8 cellular contexts compared by ENCODE assay signal in genomic region chr10:71694567-71694968, GRCh38. TPM values are rescaled to one million over a fixed set of nuclear protein-coding genes. Genes with fewer than 3 reads are reported as not detected.
DNase-seq lines count a peak whose midpoint lies in the region; ATAC-seq and TF ChIP-seq lines count a peak whose summit lies in the region.

No MANE protein-coding gene starts in this region.

- H3K9me3 Mint-ChIP-seq in CD8-positive, alpha-beta memory T cell = peaks cover 0 to 3% (median 0%) of the 10 kb centered on the region in 5 donors
- no peaks in the 10 kb centered on the region for H3K9me3 Mint-ChIP-seq in activated CD4-positive, alpha-beta memory T cell treated with anti-CD3 and anti-CD28 coated beads, Interleukin-2, amount 10 ng/mL, durations not matched to agents 7 days and 5 days

- H3K4me1 ChIP-seq in CD8-positive, alpha-beta memory T cell (ENCODE audit: insufficient read depth, low read length) = peaks cover 54% of the 10 kb centered on the region
- H3K4me1 ChIP-seq in lower lobe of right lung = peaks cover 45% of the 10 kb centered on the region

- peak in 4 of 5 donors; percentile 20 to 57 (median 38) for DNase-seq in CD8-positive, alpha-beta memory T cell
- DNase-seq in activated CD4-positive, alpha-beta memory T cell treated with anti-CD3 and anti-CD28 coated beads, Interleukin-2, amount 10 ng/mL, durations not matched to agents 7 days and 5 days = peak; percentile 59
- DNase-seq in lower lobe of right lung (peak; percentile 72), NCI-H345 treated with DMSO at 0.1 percent for 48 hours (lab: John Stamatoyannopoulos, UW; ENCODE audit: unreplicated experiment) (no peak), ecto neural progenitor cell (ENCODE audit: low spot score) (no peak), SHP77 (lab: John Stamatoyannopoulos, UW) (no peak)

- H3K4me3 Mint-ChIP-seq in CD8-positive, alpha-beta memory T cell = peak overlapping the region; percentile 38 to 85 (median 69)
- no peak overlapping the region for H3K4me3 Mint-ChIP-seq in activated CD4-positive, alpha-beta memory T cell treated with anti-CD3 and anti-CD28 coated beads, Interleukin-2, amount 10 ng/mL, durations not matched to agents 7 days and 5 days

- H3K27me3 ChIP-seq in CD8-positive, alpha-beta memory T cell (ENCODE audit: insufficient read depth, low read length, poor library complexity, severe bottlenecking) = no peaks in the 10 kb centered on the region
- H3K27me3 ChIP-seq in lower lobe of right lung (ENCODE audit: low read depth) = no peaks in the 10 kb centered on the region

- H3K4me1 Mint-ChIP-seq in CD8-positive, alpha-beta memory T cell = peaks cover 44 to 59% (median 52%) of the 10 kb centered on the region in 3 donors
- H3K4me1 Mint-ChIP-seq in activated CD4-positive, alpha-beta memory T cell treated with anti-CD3 and anti-CD28 coated beads, Interleukin-2, amount 10 ng/mL, durations not matched to agents 7 days and 5 days = peaks cover 52% of the 10 kb centered on the region

- TF ChIP-seq CTCF in lower lobe of right lung (IDR thresholded peaks at IDR 0.05) = no peak

- H3K36me3 Mint-ChIP-seq in CD8-positive, alpha-beta memory T cell = no peaks in the 10 kb centered on the region
- no peaks in the 10 kb centered on the region for H3K36me3 Mint-ChIP-seq in activated CD4-positive, alpha-beta memory T cell treated with anti-CD3 and anti-CD28 coated beads, Interleukin-2, amount 10 ng/mL, durations not matched to agents 7 days and 5 days (ENCODE audit: low read depth)

- no peaks in the 10 kb centered on the region for H3K9me3 ChIP-seq in CD8-positive, alpha-beta memory T cell (ENCODE audit: low read length)
- H3K9me3 ChIP-seq in lower lobe of right lung = no peaks in the 10 kb centered on the region

- peak overlapping the region; percentile 61 to 96 (median 85) for H3K27ac Mint-ChIP-seq in CD8-positive, alpha-beta memory T cell
- peak overlapping the region; percentile 54 for H3K27ac Mint-ChIP-seq in activated CD4-positive, alpha-beta memory T cell treated with anti-CD3 and anti-CD28 coated beads, Interleukin-2, amount 10 ng/mL, durations not matched to agents 7 days and 5 days

- H3K27me3 Mint-ChIP-seq in CD8-positive, alpha-beta memory T cell = no peaks in the 10 kb centered on the region
- no peaks in the 10 kb centered on the region for H3K27me3 Mint-ChIP-seq in activated CD4-positive, alpha-beta memory T cell treated with anti-CD3 and anti-CD28 coated beads, Interleukin-2, amount 10 ng/mL, durations not matched to agents 7 days and 5 days

- CTCF ChIA-PET in CD8-positive, alpha-beta memory T cell (lab: Charles Lee) = interaction anchor here (0.8 to 9.6 kb wide), 11 partner anchors 8 to 202 kb away, joined by 3 to 160 read pairs (median 3); partner anchors contain the start of gene VSIR
- CTCF ChIA-PET in activated CD4-positive, alpha-beta memory T cell treated with anti-CD3 and anti-CD28 coated beads, Interleukin-2, amount 10 ng/mL, durations not matched to agents 7 days and 5 days (lab: Charles Lee) = interaction anchor here (0.8 to 10.0 kb wide), 13 partner anchors 15 to 311 kb away, joined by 3 to 160 read pairs (median 5); partner anchors contain the start of gene VSIR

- H3K4me3 ChIP-seq in CD8-positive, alpha-beta memory T cell (ENCODE audit: low read length) = peak overlapping the region; percentile 55
- no peak overlapping the region for H3K4me3 ChIP-seq in lower lobe of right lung

- H3K36me3 ChIP-seq in CD8-positive, alpha-beta memory T cell (ENCODE audit: insufficient read depth, low read length) = no peaks in the 10 kb centered on the region
- no peaks in the 10 kb centered on the region for H3K36me3 ChIP-seq in lower lobe of right lung

- no peak overlapping the region for H3K27ac ChIP-seq in CD8-positive, alpha-beta memory T cell (ENCODE audit: low read depth, low read length)
- H3K27ac ChIP-seq in lower lobe of right lung = peak overlapping the region; percentile 75

- intact Hi-C loops in lower lobe of right lung (cut with DNase I) = no loop called here

- ATAC-seq in GM19463 (IDR thresholded peaks at IDR 0.05; ENCODE audit: unreplicated experiment) (peak; percentile 81), HG03442 (IDR thresholded peaks at IDR 0.05; ENCODE audit: unreplicated experiment) (peak; percentile 85), lower lobe of right lung (peak; percentile 78 to 84)

- POLR2A ChIA-PET in CD8-positive, alpha-beta memory T cell (lab: Charles Lee) = interaction anchor here (1.2 to 1.7 kb wide), 3 partner anchors 18 to 79 kb away, joined by 3 to 6 read pairs (median 3); partner anchors contain the start of gene VSIR
- POLR2A ChIA-PET in activated CD4-positive, alpha-beta memory T cell treated with anti-CD3 and anti-CD28 coated beads, Interleukin-2, amount 10 ng/mL, durations not matched to agents 7 days and 5 days (lab: Charles Lee) = interaction anchor here (0.9 to 7.6 kb wide), 7 partner anchors 13 to 374 kb away, joined by 3 to 57 read pairs (median 4); partner anchors contain the start of gene VSIR

RNA-seq across cellular contexts. Expression of gene C10orf105, which starts 25.0 kb away (rescaled TPM):
- under 1 TPM; 0.04 to 0.11 TPM for total RNA-seq in CD8-positive, alpha-beta memory T cell
- polyA plus RNA-seq in CD8-positive, alpha-beta memory T cell = 0.23 TPM
- under 1 TPM; 0.25 to 0.33 TPM for total RNA-seq in activated CD4-positive, alpha-beta memory T cell treated with anti-CD3 and anti-CD28 coated beads, Interleukin-2, amount 10 ng/mL, durations not matched to agents 7 days and 5 days
- 0.32 TPM for total RNA-seq in lower lobe of right lung

Comparison
In these comparisons a context has a peak if more than half of its experiments do, and no peak if none do; other contexts are left out.
1. DNase-seq: peak in CD8-positive, alpha-beta memory T cell (4 of 5), activated CD4-positive, alpha-beta memory T cell treated with anti-CD3 and anti-CD28 coated beads, Interleukin-2, amount 10 ng/mL, durations not matched to agents 7 days and 5 days (single experiment) and lower lobe of right lung (single experiment); none in NCI-H345 treated with DMSO at 0.1 percent for 48 hours (single experiment), ecto neural progenitor cell (single experiment) and SHP77 (0 of 2).
2. Peak in every context shown above with its lines, with median percentiles within 50 percentile points of each other: ATAC-seq.